In the genomic region with DNA sequence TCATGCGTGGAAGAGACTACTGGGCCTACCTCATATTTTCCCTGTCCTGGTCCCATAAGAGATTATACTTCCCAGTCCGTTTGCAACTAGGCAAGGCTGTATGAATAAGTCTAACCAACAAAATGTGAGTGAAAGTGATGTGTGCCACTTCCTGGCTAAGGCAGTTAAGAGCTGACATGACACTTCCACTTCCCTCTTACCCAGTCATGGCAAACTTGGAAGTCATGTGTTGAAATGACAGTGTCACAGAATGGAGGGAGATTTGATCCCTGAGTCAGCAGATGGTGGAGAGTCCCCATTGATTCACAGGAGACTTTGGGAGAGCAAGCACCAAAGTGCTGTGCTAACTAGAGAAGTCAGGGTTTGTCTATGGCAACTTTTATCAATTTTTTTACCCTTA, we compare ENCODE assay signal across 23 cellular contexts. TPM values are rescaled to one million over a fixed set of nuclear protein-coding genes. Genes with fewer than 3 reads are reported as not detected.
DNase-seq lines count a peak whose midpoint lies in the region; ATAC-seq, FAIRE-seq and TF ChIP-seq lines count a peak whose summit lies in the region.
"Had no signal": no experiment of that assay in that cellular context is flagged by ENCODE, and none has a peak within 500 bp of the region (broad histone marks: within the 10 kb centered on the region; RNA-seq: fewer than 3 reads in every experiment).

No MANE protein-coding gene starts in this region.

- H3K9me3 Mint-ChIP-seq in Calu3 (ENCODE audit: low read depth, unreplicated experiment) = no peaks in the 10 kb centered on the region
- H3K9me3 Mint-ChIP-seq: activated T-helper 2 cell treated with anti-CD3 and anti-CD28 coated beads, Interferon-gamma antibody, Interleukin-2, Interleukin-4, amounts not matched to agents 10 μg/mL and 5 μg/mL and 100 μg/mL, durations not matched to agents 14 hours and 24 hours and 36 hours; CD4-positive, CD25-positive, alpha-beta regulatory T cell; effector memory CD8-positive, alpha-beta T cell; mesothelial cell of epicardium; natural killer cell treated with Interleukin-12 subunit alpha and Interleukin-12 subunit beta and Interleukin-15 and Interleukin-18, amount 100 ng/mL, for 72 hours had no signal

- no peaks in the 10 kb centered on the region for H4K20me1 ChIP-seq in hepatocyte (ENCODE audit: insufficient read depth, poor library complexity, severe bottlenecking)

- intact Hi-C loops in right cardiac atrium (cut with DNase I) (no loop called here), Calu3 (cut with micrococcal nuclease; ENCODE audit: unreplicated experiment) (no loop called here)

- POLR2A ChIA-PET in A549 (lab: Yijun Ruan, JAX) = no interaction called here

- peaks cover 10% of the 10 kb centered on the region for H3K27me3 Mint-ChIP-seq in Calu3 (ENCODE audit: unreplicated experiment)

- H3K4me2 ChIP-seq in A549 (no peak overlapping the region), hepatocyte (no peak overlapping the region)

- TF ChIP-seq POLR2A in A549 (IDR thresholded peaks at IDR 0.05; ENCODE audit: low read length) = no peak
- no peak for TF ChIP-seq POLR2A in H54 (IDR thresholded peaks at IDR 0.05; ENCODE audit: low read depth, low read length)

- no peak for TF ChIP-seq EP300 in A549 (IDR thresholded peaks at IDR 0.05)

- 78% methylated on average over 2 of the region's 2 CpGs for WGBS in A549 (ENCODE audit: missing lambda C conversion rate)
- WGBS in right cardiac atrium = 72% methylated on average over 2 of the region's 2 CpGs
- WGBS in hepatocyte (ENCODE audit: low lambda C conversion rate, missing lambda C conversion rate) = 87% methylated on average over 2 of the region's 2 CpGs

- CTCF ChIA-PET in A549 (lab: Yijun Ruan, JAX) (no interaction called here), Calu3 (lab: Charles Lee) (no interaction called here)

- H3K9me3 ChIP-seq in A549 (no peaks in the 10 kb centered on the region), right cardiac atrium (ENCODE audit: control insufficient read depth, low read length) (no peaks in the 10 kb centered on the region), hepatocyte (ENCODE audit: low read depth) (no peaks in the 10 kb centered on the region)
- H3K9me3 ChIP-seq: pancreas, thyroid gland had no signal

- H3K9me2 ChIP-seq in hepatocyte (replicated peaks; ENCODE audit: insufficient read depth) = no peaks in the 10 kb centered on the region

- no peaks in the 10 kb centered on the region for H3K36me3 ChIP-seq in hepatocyte (replicated peaks; ENCODE audit: insufficient read depth, low read depth)
- H3K36me3 ChIP-seq: pancreas, thyroid gland had no signal

- H3K27me3 ChIP-seq in right cardiac atrium (ENCODE audit: control insufficient read depth, insufficient read depth) (no peaks in the 10 kb centered on the region), hepatocyte (no peaks in the 10 kb centered on the region)
- H3K27me3 ChIP-seq: pancreas, thyroid gland had no signal

- no peak for DNase-seq in A549 (ENCODE audit: low read depth in 1 of 2, low spot score in 1 of 2)
- no peak for DNase-seq in H54 (ENCODE audit: insufficient read length, low spot score)
- peak; percentile 35 for DNase-seq in RKO (ENCODE audit: low spot score)
- DNase-seq in right cardiac atrium = no peak
- no peak for DNase-seq in T-helper 9 cell
- no peak for DNase-seq in hepatocyte (ENCODE audit: low spot score)
- no peak for DNase-seq in Calu3
- DNase-seq: activated CD4-positive, alpha-beta T cell treated with anti-CD3 and anti-CD28 coated beads for 4 hours; CD4-positive, CD25-positive, alpha-beta regulatory T cell; effector memory CD8-positive, alpha-beta T cell; glutamatergic neuron; left colon; NCI-H187; pancreas; stimulated activated CD4-positive, alpha-beta T cell treated with anti-CD3 and anti-CD28 coated beads, Interleukin-1b, Interleukin-23, amount 100 ng/mL, for 48 hours; stimulated activated naive CD8-positive, alpha-beta T cell treated with anti-CD3 and anti-CD28 coated beads, Interleukin-15, Interleukin-2, amounts not matched to agents 100 U/mL and 50 U/mL, for 24 hours; thyroid gland had no signal

- no peaks in the 10 kb centered on the region for H3K79me2 ChIP-seq in hepatocyte

- H3K4me3 ChIP-seq in A549 (no peak overlapping the region), right cardiac atrium (ENCODE audit: low read length) (no peak overlapping the region), hepatocyte (no peak overlapping the region)
- H3K4me3 ChIP-seq: pancreas, thyroid gland had no signal

- no peak for TF ChIP-seq RAD21 in A549 (conservative IDR thresholded peaks at IDR 0.05 in 1 of 2, IDR thresholded peaks at IDR 0.05 in 1 of 2)

- H3K4me3 Mint-ChIP-seq in Calu3 (ENCODE audit: low read depth, unreplicated experiment) = no peak overlapping the region
- H3K4me3 Mint-ChIP-seq: effector memory CD8-positive, alpha-beta T cell; mesothelial cell of epicardium; natural killer cell treated with Interleukin-12 subunit alpha and Interleukin-12 subunit beta and Interleukin-15 and Interleukin-18, amount 100 ng/mL, for 72 hours had no signal

- no peak overlapping the region for H2AFZ ChIP-seq in hepatocyte

- BruUV-seq in Calu3 (replicated peaks; lab: Mats Ljungman, UMichigan) = no TSS peak

- H3K36me3 Mint-ChIP-seq in Calu3 (ENCODE audit: insufficient read depth, unreplicated experiment) = no peaks in the 10 kb centered on the region
- H3K36me3 Mint-ChIP-seq: CD4-positive, CD25-positive, alpha-beta regulatory T cell; mesothelial cell of epicardium; natural killer cell treated with Interleukin-12 subunit alpha and Interleukin-12 subunit beta and Interleukin-15 and Interleukin-18, amount 100 ng/mL, for 72 hours had no signal

- FAIRE-seq in A549 (lab: Jason Lieb, UNC) (no peak), H54 (lab: Jason Lieb, UNC) (peak; percentile 76)
- FAIRE-seq: pancreas, TTC549 had no signal

- ATAC-seq in A549 (no peak), right cardiac atrium (peak; percentile 32 to 45), HG02571 (IDR thresholded peaks at IDR 0.05; ENCODE audit: unreplicated experiment) (no peak)
- ATAC-seq: effector memory CD8-positive, alpha-beta T cell; left colon; natural killer cell treated with Interleukin-12 subunit alpha and Interleukin-12 subunit beta and Interleukin-15 and Interleukin-18, amount 100 ng/mL, for 72 hours; stimulated activated naive CD8-positive, alpha-beta T cell treated with anti-CD3 and anti-CD28 coated beads, Interleukin-15, Interleukin-2, amounts not matched to agents 100 U/mL and 50 U/mL, for 24 hours had no signal

- no peak overlapping the region for H3K27ac Mint-ChIP-seq in Calu3 (ENCODE audit: unreplicated experiment)
- H3K27ac Mint-ChIP-seq: activated T-helper 2 cell treated with anti-CD3 and anti-CD28 coated beads, Interferon-gamma antibody, Interleukin-2, Interleukin-4, amounts not matched to agents 10 μg/mL and 5 μg/mL and 100 μg/mL, durations not matched to agents 14 hours and 24 hours and 36 hours; CD4-positive, CD25-positive, alpha-beta regulatory T cell; effector memory CD8-positive, alpha-beta T cell; mesothelial cell of epicardium; natural killer cell treated with Interleukin-12 subunit alpha and Interleukin-12 subunit beta and Interleukin-15 and Interleukin-18, amount 100 ng/mL, for 72 hours had no signal

- H3K4me1 ChIP-seq in A549 (no peaks in the 10 kb centered on the region), right cardiac atrium (ENCODE audit: control insufficient read depth, insufficient read depth, low read length) (no peaks in the 10 kb centered on the region), hepatocyte (ENCODE audit: insufficient read depth) (no peaks in the 10 kb centered on the region)
- H3K4me1 ChIP-seq: pancreas, thyroid gland had no signal

- H3K27ac ChIP-seq in A549 (no peak overlapping the region), right cardiac atrium (ENCODE audit: low read length) (no peak overlapping the region), hepatocyte (no peak overlapping the region)
- H3K27ac ChIP-seq: pancreas, thyroid gland had no signal

- no peaks in the 10 kb centered on the region for H3K4me1 Mint-ChIP-seq in Calu3 (ENCODE audit: low read depth, unreplicated experiment)
- H3K4me1 Mint-ChIP-seq: CD4-positive, CD25-positive, alpha-beta regulatory T cell; mesothelial cell of epicardium had no signal

- TF ChIP-seq CTCF in A549 (IDR thresholded peaks at IDR 0.05) = no peak
- TF ChIP-seq CTCF in hepatocyte (IDR thresholded peaks at IDR 0.05; ENCODE audit: poor library complexity) = no peak
- no peak for TF ChIP-seq CTCF in Calu3 (IDR thresholded peaks at IDR 0.05; ENCODE audit: unreplicated experiment)

TF ChIP-seq in A549, 52 proteins besides CTCF, POLR2A, EP300 and RAD21:
- no peak for TF ChIP-seq ZFP36 (IDR thresholded peaks at IDR 0.05; ENCODE audit: borderline replicate concordance, partially characterized antibody)
- no peak for TF ChIP-seq KDM5A (IDR thresholded peaks at IDR 0.05)
- TF ChIP-seq MAFK (IDR thresholded peaks at IDR 0.05; ENCODE audit: partially characterized antibody) = peak; percentile 70
- TF ChIP-seq POLR2AphosphoS2 (conservative IDR thresholded peaks at IDR 0.05; ENCODE audit: low read length) = no peak

RNA-seq across cellular contexts. Expression of a gene that starts 36.4 kb away (rescaled TPM):
- polyA plus RNA-seq in A549 (2011; rRNA removed) = 0.92 and 1.0 TPM in 2 replicates
- polyA plus RNA-seq in A549 (2012; cell fraction: cytosol; rRNA removed) = 0.91 and 1.3 TPM in 2 replicates
- 0.78 and 1.1 TPM in 2 replicates for polyA plus RNA-seq in A549 (2012; cell fraction: nucleus; rRNA removed)
- 0.11 to 0.27 TPM (median 0.14 TPM) in 3 replicates for polyA plus RNA-seq in A549 (2017; fragmentation: RNase III; extraction: RNeasy Plus Mini Kit Qiagen cat#74134 plus additional on column Dnase treatment)
- 2.9 and 3.1 TPM in 2 replicates for polyA minus RNA-seq in A549 (2011; rRNA and poly(A)+ RNA removed)
- total RNA-seq in right cardiac atrium = under 1 TPM in 2 of 4 donors, not detected in 2; 0.11 to 0.21 TPM
- polyA plus RNA-seq in right cardiac atrium = 0.07 TPM
- 0.13 and 0.28 TPM in 2 replicates for total RNA-seq in hepatocyte
- 0.19 TPM in 1 of 2 replicates, not detected in the other for polyA plus RNA-seq in hepatocyte
- not detected in 2 replicates for total RNA-seq in Calu3 (2022)
- total RNA-seq: activated T-helper 2 cell treated with anti-CD3 and anti-CD28 coated beads, Interferon-gamma antibody, Interleukin-2, Interleukin-4, amounts not matched to agents 10 μg/mL and 5 μg/mL and 100 μg/mL, durations not matched to agents 14 hours and 24 hours and 36 hours; CD4-positive, CD25-positive, alpha-beta regulatory T cell; MCF 10A; natural killer cell treated with Interleukin-12 subunit alpha and Interleukin-12 subunit beta and Interleukin-15 and Interleukin-18, amount 100 ng/mL, for 72 hours had no signal

Comparison
In these comparisons a context has a peak if more than half of its experiments do, and no peak if none do; other contexts are left out.
1. ATAC-seq: peak in right cardiac atrium (2 of 2); none in A549 (0 of 2) and HG02571 (single experiment).